8 cellular contexts compared by ENCODE assay signal in the genomic region with DNA sequence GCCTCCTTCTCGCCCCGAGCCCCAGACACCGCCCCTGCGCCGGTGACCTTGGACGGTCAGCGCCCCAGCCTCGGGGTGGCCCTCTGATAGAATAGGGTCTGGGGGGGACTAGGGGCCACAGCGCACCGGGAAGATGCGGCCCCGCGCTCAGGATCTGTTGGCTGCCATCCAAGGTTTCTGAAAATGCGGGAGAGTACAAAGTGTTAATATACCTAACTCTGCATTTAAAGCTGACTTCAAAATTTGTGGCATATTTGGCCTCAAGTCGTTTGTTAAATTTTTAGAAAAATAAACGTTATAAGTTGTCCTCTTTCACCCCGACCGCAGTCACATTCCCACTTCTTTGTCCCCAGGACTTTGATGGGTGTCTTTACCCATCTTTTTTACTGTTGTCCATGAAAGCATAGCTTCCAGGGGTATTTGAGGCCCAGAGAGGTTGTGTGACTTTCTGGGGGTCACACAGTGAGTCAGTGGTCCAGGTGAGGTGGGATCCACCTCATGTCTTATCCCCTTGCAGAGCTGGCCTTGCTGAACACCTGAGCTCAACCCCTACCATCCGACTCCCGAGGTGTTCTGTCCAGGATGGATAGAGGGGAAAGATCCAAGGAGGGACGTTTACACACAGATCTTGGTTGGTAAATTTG. TPM values are rescaled to one million over a fixed set of nuclear protein-coding genes. Genes with fewer than 3 reads are reported as not detected.
DNase-seq lines count a peak whose midpoint lies in the region; ATAC-seq and TF ChIP-seq lines count a peak whose summit lies in the region.

No MANE protein-coding gene starts in this region.

- ATAC-seq in GM21447 (IDR thresholded peaks at IDR 0.05; ENCODE audit: unreplicated experiment) (no peak), foreskin keratinocyte (no peak)

- WGBS in sigmoid colon, 2 donors, result 16 to 18% methylated on average over 21 of the region's 21 CpGs

- peak overlapping the region; percentile 69 for H3K4me3 ChIP-seq in GM12875 (ENCODE audit: low read depth, low read length)
- H3K4me3 ChIP-seq in fibroblast of lung (replicated peaks in 1 of 4; ENCODE audit: control extremely low read depth in 1 of 4, insufficient read depth in 1 of 4, low read depth in 3 of 4, low read length in 4 of 4), result peak overlapping the region; percentile 31 to 62 (median 55)
- peak overlapping the region; percentile 25 to 68 (median 62) for H3K4me3 ChIP-seq in sigmoid colon

- H3K4me1 ChIP-seq in fibroblast of lung (ENCODE audit: control insufficient read depth, extremely low read depth, insufficient read depth, low read length), result no peaks in the 10 kb centered on the region
- peaks cover 0 to 27% (median 14%) of the 10 kb centered on the region in 4 donors for H3K4me1 ChIP-seq in sigmoid colon
- H3K4me1 ChIP-seq in foreskin keratinocyte, result no peaks in the 10 kb centered on the region

- H3K27me3 ChIP-seq in fibroblast of lung (ENCODE audit: control insufficient read depth, insufficient read depth, low read length), result no peaks in the 10 kb centered on the region
- no peaks in the 10 kb centered on the region for H3K27me3 ChIP-seq in sigmoid colon
- H3K27me3 ChIP-seq in foreskin keratinocyte, result peaks cover 5% of the 10 kb centered on the region

- H4K20me1 ChIP-seq in fibroblast of lung (ENCODE audit: control insufficient read depth, extremely low read depth, insufficient read depth, low read length), result no peaks in the 10 kb centered on the region

- no peak overlapping the region for H2AFZ ChIP-seq in fibroblast of lung (ENCODE audit: low read length)

- no peaks in the 10 kb centered on the region for H3K79me2 ChIP-seq in fibroblast of lung (ENCODE audit: control insufficient read depth, insufficient read depth, low read length)

- H3K27ac ChIP-seq in fibroblast of lung (ENCODE audit: insufficient read depth, low read length) (no peak overlapping the region), sigmoid colon (peak overlapping the region; percentile 72 to 82 (median 80)), foreskin keratinocyte (no peak overlapping the region)

- no peak for TF ChIP-seq POLR2A in sigmoid colon (IDR thresholded peaks at IDR 0.05)

- TF ChIP-seq CTCF in GM12875 (IDR thresholded peaks at IDR 0.05; ENCODE audit: borderline replicate concordance, insufficient read depth, low read depth, low read length) (no peak), fibroblast of lung (conservative IDR thresholded peaks at IDR 0.05 in 1 of 2, IDR thresholded peaks at IDR 0.05 in 1 of 2; ENCODE audit: low read depth in 1 of 2, low read length in 2 of 2) (no peak), sigmoid colon (IDR thresholded peaks at IDR 0.05) (no peak), foreskin keratinocyte (conservative IDR thresholded peaks at IDR 0.05) (no peak)

- intact Hi-C loops in sigmoid colon (cut with DNase I), result loop anchor here (10.0 kb wide), 1 partner anchor 159 kb away; no protein-coding TSS in a partner anchor

- DNase-seq in SHP77 treated with DMSO at 0.1 percent for 48 hours (lab: John Stamatoyannopoulos, UW) (peak; percentile 36), fibroblast of lung (ENCODE audit: low read depth in 2 of 2) (no peak), sigmoid colon (no peak), MV-4-11 (lab: John Stamatoyannopoulos, UW) (no peak), foreskin keratinocyte (no peak), HuH-7.5 (ENCODE audit: low spot score) (no peak)

- H3K36me3 ChIP-seq in fibroblast of lung (ENCODE audit: control insufficient read depth, insufficient read depth, low read length) (no peaks in the 10 kb centered on the region), sigmoid colon (peaks cover 0 to 9% (median 0%) of the 10 kb centered on the region in 4 donors)

- no peaks in the 10 kb centered on the region for H3K9me3 ChIP-seq in fibroblast of lung (ENCODE audit: control insufficient read depth, insufficient read depth, low read depth, low read length)
- H3K9me3 ChIP-seq in sigmoid colon, result no peaks in the 10 kb centered on the region

- peak overlapping the region; percentile 39 for H3K9ac ChIP-seq in fibroblast of lung (ENCODE audit: insufficient read depth, low read length)

- no peak for TF ChIP-seq EP300 in sigmoid colon (IDR thresholded peaks at IDR 0.05)

- peak overlapping the region; percentile 68 for H3K4me2 ChIP-seq in fibroblast of lung (ENCODE audit: extremely low read depth, insufficient read depth, low read length)

RNA-seq across cellular contexts. Expression of a gene that starts 0.8 kb away (rescaled TPM):
- 1.0 and 1.2 TPM in 2 replicates for total RNA-seq in fibroblast of lung
- 0.37 and 0.46 TPM in 2 replicates for polyA plus RNA-seq in fibroblast of lung
- polyA plus RNA-seq in fibroblast of lung (2012), result 0.90 and 1.2 TPM in 2 replicates
- polyA minus RNA-seq in fibroblast of lung (ENCODE audit: low replicate concordance), result 0.86 and 2.8 TPM in 2 replicates
- total RNA-seq in sigmoid colon, result 1 to 10 TPM; 4.3 to 5.8 (median 5.5) TPM
- 1 to 10 TPM in 2 of 3 donors, under 1 TPM in 1; 0.92 to 4.2 (median 1.9) TPM for polyA plus RNA-seq in sigmoid colon
- 0.88 and 1.4 TPM in 2 replicates for total RNA-seq in foreskin keratinocyte
- polyA plus RNA-seq in foreskin keratinocyte, result 1.1 and 1.2 TPM in 2 replicates

RNA-seq across cellular contexts. Expression of a gene that starts 22.9 kb away (rescaled TPM):
- total RNA-seq in fibroblast of lung (59.8 and 62.3 TPM in 2 replicates), sigmoid colon (100 to 1,000 TPM in 1 of 4 donors, 10 to 100 TPM in 3; 56.8 to 105 (median 72.7) TPM), foreskin keratinocyte (91.4 and 98.3 TPM in 2 replicates)
- polyA plus RNA-seq in fibroblast of lung (80.6 and 99.6 TPM in 2 replicates), sigmoid colon (10 to 100 TPM; 44.6 to 50.5 (median 48.3) TPM), foreskin keratinocyte (68.2 and 83.1 TPM in 2 replicates)
- polyA plus RNA-seq in fibroblast of lung (2012), result 54.4 and 78.9 TPM in 2 replicates
- polyA minus RNA-seq in fibroblast of lung (ENCODE audit: low replicate concordance), result 34.9 and 47.1 TPM in 2 replicates

Comparison
In these comparisons a context has a peak if more than half of its experiments do, and no peak if none do; other contexts are left out.
1. H3K27ac ChIP-seq: peak in sigmoid colon (4 of 4); none in fibroblast of lung (single experiment) and foreskin keratinocyte (single experiment).
2. Peak in every context shown above with its lines, with median percentiles within 50 percentile points of each other: H3K4me3 ChIP-seq.